ENCODE assay signal across 1 cellular context in genomic region chr6:153085239-153085638, GRCh38.
TF ChIP-seq lines count a peak whose summit lies in the region.

No MANE protein-coding gene starts in this region.

TF ChIP-seq in HepG2, 621 proteins besides CTCF, POLR2A, EP300 and RAD21 (continued from another document):
- TF ChIP-seq, protein P1, sequence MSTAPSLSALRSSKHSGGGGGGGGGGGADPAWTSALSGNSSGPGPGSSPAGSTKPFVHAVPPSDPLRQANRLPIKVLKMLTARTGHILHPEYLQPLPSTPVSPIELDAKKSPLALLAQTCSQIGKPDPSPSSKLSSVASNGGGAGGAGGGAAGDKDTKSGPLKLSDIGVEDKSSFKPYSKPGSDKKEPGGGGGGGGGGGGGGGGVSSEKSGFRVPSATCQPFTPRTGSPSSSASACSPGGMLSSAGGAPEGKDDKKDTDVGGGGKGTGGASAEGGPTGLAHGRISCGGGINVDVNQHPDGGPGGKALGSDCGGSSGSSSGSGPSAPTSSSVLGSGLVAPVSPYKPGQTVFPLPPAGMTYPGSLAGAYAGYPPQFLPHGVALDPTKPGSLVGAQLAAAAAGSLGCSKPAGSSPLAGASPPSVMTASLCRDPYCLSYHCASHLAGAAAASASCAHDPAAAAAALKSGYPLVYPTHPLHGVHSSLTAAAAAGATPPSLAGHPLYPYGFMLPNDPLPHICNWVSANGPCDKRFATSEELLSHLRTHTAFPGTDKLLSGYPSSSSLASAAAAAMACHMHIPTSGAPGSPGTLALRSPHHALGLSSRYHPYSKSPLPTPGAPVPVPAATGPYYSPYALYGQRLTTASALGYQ (CRISPR knock-in tag; IDR thresholded peaks at IDR 0.05): no peak
- TF ChIP-seq GABPA (IDR thresholded peaks at IDR 0.05; ENCODE audit: low read depth, low read length) (no peak), GABPA (CRISPR knock-in tag; IDR thresholded peaks at IDR 0.05; ENCODE audit: low read depth) (0 out of 2 replicates have a peak, but pooled peaks have one; percentile 36), ZBTB10 (CRISPR knock-in tag; IDR thresholded peaks at IDR 0.05; ENCODE audit: borderline replicate concordance) (no peak), ATF7 (IDR thresholded peaks at IDR 0.05) (peak; percentile 97), ATF7 (CRISPR knock-in tag; IDR thresholded peaks at IDR 0.05) (no peak)
